In genomic region chr11:36211735-36212430, GRCh38 we compare ENCODE assay signal across 1 cellular context.
TF ChIP-seq lines count a peak whose summit lies in the region.

No MANE protein-coding gene starts in this region.

TF ChIP-seq in H1, 55 proteins besides CTCF, POLR2A, EP300 and RAD21 (continued from another document):
- peak; percentile 42; the same call in 1 of the 2 replicates for TF ChIP-seq MAFK (IDR thresholded peaks at IDR 0.05; ENCODE audit: low read depth, low read length)
